ENCODE assay signal across 22 cellular contexts in the genomic region with DNA sequence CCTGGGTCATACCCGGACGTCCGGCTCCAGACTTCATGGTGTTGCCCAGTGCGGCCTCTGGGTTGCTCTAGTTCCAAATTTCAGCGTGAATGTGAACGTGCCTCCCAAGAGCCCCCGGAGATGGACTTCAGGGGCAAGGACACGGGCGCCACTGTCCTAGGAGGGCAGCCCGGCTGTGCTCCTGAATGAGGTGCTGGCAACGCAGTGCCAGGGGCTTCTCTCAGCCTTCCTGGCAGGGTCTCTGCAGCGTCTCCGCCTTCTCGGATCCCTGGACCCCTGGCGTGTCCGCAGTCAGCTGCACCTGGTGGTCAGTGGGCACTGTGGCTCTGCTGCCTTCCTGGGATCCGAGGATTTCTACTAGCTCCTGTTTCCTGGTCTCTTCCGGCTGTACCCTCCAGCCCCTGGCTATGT.
DNase-seq lines count a peak whose midpoint lies in the region; ATAC-seq and TF ChIP-seq lines count a peak whose summit lies in the region.
"Had no signal": no experiment of that assay in that cellular context is flagged by ENCODE, and none has a peak within 500 bp of the region (broad histone marks: within the 10 kb centered on the region; RNA-seq: fewer than 3 reads in every experiment).

No MANE protein-coding gene starts in this region.

- no peaks in the 10 kb centered on the region for H3K9me3 Mint-ChIP-seq in activated naive CD4-positive, alpha-beta T cell treated with anti-CD3 and anti-CD28 coated beads for 36 hours
- H3K9me3 Mint-ChIP-seq: CD8-positive, alpha-beta T cell had no signal

- H3K27ac ChIP-seq in WERI-Rb-1 (no peak overlapping the region), thyroid gland (no peak overlapping the region)

- H3K27me3 ChIP-seq in WERI-Rb-1 (ENCODE audit: insufficient read depth, low read depth, severe bottlenecking) (no peaks in the 10 kb centered on the region), thyroid gland (no peaks in the 10 kb centered on the region)

- H3K4me1 ChIP-seq in thyroid gland, result no peaks in the 10 kb centered on the region

- intact Hi-C loops in activated naive CD4-positive, alpha-beta T cell treated with anti-CD3 and anti-CD28 coated beads for 36 hours (cut with micrococcal nuclease), result no loop called here
- intact Hi-C loops in sciatic nerve (cut with DNase I), result no loop called here
- intact Hi-C loops in thyroid gland (cut with DNase I), result no loop called here

- WGBS in thyroid gland, 2 donors, result 94 to 100% methylated on average over 12 of the region's 18 CpGs

- H3K4me3 ChIP-seq in WERI-Rb-1 (ENCODE audit: low read depth, low read length) (no peak overlapping the region), thyroid gland (replicated peaks in 1 of 3) (no peak overlapping the region)

- no peak for TF ChIP-seq POLR2A in thyroid gland (IDR thresholded peaks at IDR 0.05)

- H3K4me3 Mint-ChIP-seq in activated naive CD4-positive, alpha-beta T cell treated with anti-CD3 and anti-CD28 coated beads for 36 hours, result no peak overlapping the region
- H3K4me3 Mint-ChIP-seq: CD8-positive, alpha-beta T cell had no signal

- ATAC-seq in left lobe of liver (no peak), sciatic nerve (no peak), GM21717 (IDR thresholded peaks at IDR 0.05; ENCODE audit: unreplicated experiment) (no peak), HG03342 (IDR thresholded peaks at IDR 0.05; ENCODE audit: unreplicated experiment) (no peak)
- ATAC-seq: CD8-positive, alpha-beta T cell had no signal

- CTCF ChIA-PET in activated naive CD4-positive, alpha-beta T cell treated with anti-CD3 and anti-CD28 coated beads for 36 hours (lab: Charles Lee), result no interaction called here

- DNase-seq in activated naive CD4-positive, alpha-beta T cell treated with anti-CD3 and anti-CD28 coated beads for 36 hours, result peak; percentile 1
- no peak for DNase-seq in activated naive CD4-positive, alpha-beta T cell treated with Interleukin-2 at 50 U/mL for 16 hours
- DNase-seq in WERI-Rb-1 (peak; percentile 6), left lobe of liver (ENCODE audit: low spot score) (peak; percentile 40), sciatic nerve (ENCODE audit: low spot score) (peak; percentile 35), thyroid gland (no peak)
- DNase-seq: AML-193; C1 segment of cervical spinal cord; Calu3; CD8-positive, alpha-beta T cell; DMS153; GF-D8; KBM-7; NCI-H1092; NCI-H1436; NCI-H187 treated with DMSO at 0.1 percent for 48 hours; NCI-H2107; NCI-H446 treated with DMSO at 0.1 percent for 48 hours; NCI-H526 treated with DMSO at 0.1 percent for 48 hours; OCI-M1 had no signal

- H3K4me1 Mint-ChIP-seq in activated naive CD4-positive, alpha-beta T cell treated with anti-CD3 and anti-CD28 coated beads for 36 hours (ENCODE audit: low read depth), result peaks cover 2% of the 10 kb centered on the region

- no peak overlapping the region for H3K27ac Mint-ChIP-seq in activated naive CD4-positive, alpha-beta T cell treated with anti-CD3 and anti-CD28 coated beads for 36 hours
- H3K27ac Mint-ChIP-seq: CD8-positive, alpha-beta T cell had no signal

- peaks cover 16% of the 10 kb centered on the region for H3K36me3 ChIP-seq in WERI-Rb-1
- H3K36me3 ChIP-seq in thyroid gland, result peaks cover 0 to 8% of the 10 kb centered on the region in 2 donors

- H3K27me3 Mint-ChIP-seq in activated naive CD4-positive, alpha-beta T cell treated with anti-CD3 and anti-CD28 coated beads for 36 hours (ENCODE audit: low read depth), result no peaks in the 10 kb centered on the region

- TF ChIP-seq CTCF in WERI-Rb-1 (IDR thresholded peaks at IDR 0.05; ENCODE audit: low read depth, low read length), result no peak
- no peak for TF ChIP-seq CTCF in thyroid gland (IDR thresholded peaks at IDR 0.05)

- H3K36me3 Mint-ChIP-seq in activated naive CD4-positive, alpha-beta T cell treated with anti-CD3 and anti-CD28 coated beads for 36 hours (ENCODE audit: low read depth), result peaks cover 18% of the 10 kb centered on the region

- H3K9me3 ChIP-seq in WERI-Rb-1 (ENCODE audit: severe bottlenecking), result no peaks in the 10 kb centered on the region
- no peaks in the 10 kb centered on the region for H3K9me3 ChIP-seq in thyroid gland

Comparison
In these comparisons a context has a peak if more than half of its experiments do, and no peak if none do; other contexts are left out.
1. DNase-seq: peak in activated naive CD4-positive, alpha-beta T cell treated with anti-CD3 and anti-CD28 coated beads for 36 hours (single experiment), WERI-Rb-1 (single experiment), left lobe of liver (single experiment) and sciatic nerve (single experiment); none in activated naive CD4-positive, alpha-beta T cell treated with Interleukin-2 at 50 U/mL for 16 hours (single experiment) and thyroid gland (0 of 2).